8 cellular contexts compared by ENCODE assay signal in genomic region chr17:11997972-11998233, GRCh38. TPM values are rescaled to one million over a fixed set of nuclear protein-coding genes. Genes with fewer than 3 reads are reported as not detected.
DNase-seq lines count a peak whose midpoint lies in the region; ATAC-seq and TF ChIP-seq lines count a peak whose summit lies in the region.

No MANE protein-coding gene starts in this region.

- H3K4me3 Mint-ChIP-seq in central memory CD8-positive, alpha-beta T cell = peak overlapping the region; percentile 86
- peak overlapping the region; percentile 92 to 99 (median 96) for H3K4me3 Mint-ChIP-seq in naive B cell

- H3K27ac Mint-ChIP-seq in central memory CD8-positive, alpha-beta T cell (ENCODE audit: low read depth) = peak overlapping the region; percentile 93
- peak overlapping the region; percentile 91 to 99 (median 95) for H3K27ac Mint-ChIP-seq in naive B cell

- no peak for DNase-seq in AG04450 (ENCODE audit: low read depth, low spot score)
- DNase-seq in central memory CD8-positive, alpha-beta T cell (ENCODE audit: low spot score in 2 of 2) = no peak
- DNase-seq in naive B cell = no peak
- DNase-seq in stimulated activated naive CD4-positive, alpha-beta T cell (lab: John Stamatoyannopoulos, UW) = no peak
- DNase-seq in NCI-H82 (lab: John Stamatoyannopoulos, UW) = no peak
- no peak for DNase-seq in SKM-1 (lab: John Stamatoyannopoulos, UW; ENCODE audit: unreplicated experiment)

- H3K27ac ChIP-seq in AG04450 (ENCODE audit: low read depth, low read length) (peak overlapping the region; percentile 82), HUES6 (ENCODE audit: low read depth, low read length) (peak overlapping the region; percentile 35; the same call in 1 of the 2 replicates)

- no peaks in the 10 kb centered on the region; the same call in 1 of the 2 replicates for H3K9me3 ChIP-seq in AG04450 (ENCODE audit: control insufficient read depth, insufficient read depth, low read length)
- no peaks in the 10 kb centered on the region for H3K9me3 ChIP-seq in HUES6 (ENCODE audit: control insufficient read depth, insufficient read depth, low read depth, low read length)

- H3K9ac ChIP-seq in HUES6 (ENCODE audit: low read length) = peak overlapping the region; percentile 81

- POLR2A ChIA-PET in AG04450 (lab: Yijun Ruan, JAX) = interaction anchor here (0.6 to 2.0 kb wide), 7 partner anchors 11 to 740 kb away, joined by 3 to 48 read pairs (median 3); partner anchors contain the start of gene MAP2K4

- no peaks in the 10 kb centered on the region for H3K36me3 ChIP-seq in HUES6 (ENCODE audit: control insufficient read depth, insufficient read depth, low read length)

- peak overlapping the region; percentile 70 for H3K4me3 ChIP-seq in AG04450 (ENCODE audit: low read depth, low read length)
- peak overlapping the region; percentile 68 for H3K4me3 ChIP-seq in HUES6 (ENCODE audit: low read depth, low read length)

- H3K9me3 Mint-ChIP-seq in central memory CD8-positive, alpha-beta T cell = peaks cover 4% of the 10 kb centered on the region
- peaks cover 0 to 5% (median 0%) of the 10 kb centered on the region in 7 donors for H3K9me3 Mint-ChIP-seq in naive B cell

- TF ChIP-seq CTCF in AG04450 (IDR thresholded peaks at IDR 0.05; ENCODE audit: low read depth, low read length) = no peak

- ATAC-seq in central memory CD8-positive, alpha-beta T cell (replicated peaks; ENCODE audit: extremely low read depth, poor library complexity, severe bottlenecking) = no peak
- ATAC-seq in naive B cell (ENCODE audit: low read depth in 2 of 2) (no peak), GM21423 (IDR thresholded peaks at IDR 0.05; ENCODE audit: unreplicated experiment) (no peak)

- H3K27me3 Mint-ChIP-seq in central memory CD8-positive, alpha-beta T cell = no peaks in the 10 kb centered on the region
- no peaks in the 10 kb centered on the region for H3K27me3 Mint-ChIP-seq in naive B cell

- H3K27me3 ChIP-seq in AG04450 (ENCODE audit: control insufficient read depth, insufficient read depth, low read length) (no peaks in the 10 kb centered on the region), HUES6 (ENCODE audit: control insufficient read depth, insufficient read depth, low read length) (no peaks in the 10 kb centered on the region)

- CTCF ChIA-PET in AG04450 (lab: Charles Lee) = no interaction called here

- H3K4me1 Mint-ChIP-seq in central memory CD8-positive, alpha-beta T cell = peaks cover 9% of the 10 kb centered on the region
- peaks cover 16 to 28% (median 25%) of the 10 kb centered on the region in 3 donors for H3K4me1 Mint-ChIP-seq in naive B cell

- peaks cover 4% of the 10 kb centered on the region for H3K36me3 Mint-ChIP-seq in central memory CD8-positive, alpha-beta T cell (ENCODE audit: insufficient read depth)
- H3K36me3 Mint-ChIP-seq in naive B cell = no peaks in the 10 kb centered on the region

- H3K4me1 ChIP-seq in HUES6 (ENCODE audit: control insufficient read depth, insufficient read depth, low read length) = 0 out of 2 replicates have a peak, but pooled peaks cover 4% of the 10 kb centered on the region

RNA-seq across cellular contexts. Expression of gene ZNF18, which starts 0.6 kb away (rescaled TPM):
- 7.6 and 8.2 TPM in 2 replicates for polyA plus RNA-seq in AG04450 (2011; rRNA removed)
- 6.5 and 6.8 TPM in 2 replicates for polyA minus RNA-seq in AG04450 (2011; rRNA and poly(A)+ RNA removed)
- polyA plus RNA-seq in naive B cell (ENCODE audit: low read depth in 6 of 6) = 10 to 100 TPM in 3 of 6 donors, 1 to 10 TPM in 3; 7.4 to 30.1 (median 9.7) TPM

RNA-seq across cellular contexts. Expression of gene MAP2K4, which starts 22.8 kb away (rescaled TPM):
- polyA plus RNA-seq in AG04450 (2011; rRNA removed) (25.6 and 32.9 TPM in 2 replicates), naive B cell (ENCODE audit: low read depth in 6 of 6) (10 to 100 TPM in 5 of 6 donors, 1 to 10 TPM in 1; 8.2 to 25.5 (median 20.7) TPM)
- polyA minus RNA-seq in AG04450 (2011; rRNA and poly(A)+ RNA removed) = 22.5 and 29.9 TPM in 2 replicates
